ENCODE assay signal across 20 cellular contexts in genomic region chr2:72629062-72629461, GRCh38.
"Had no signal": no experiment of that assay in that cellular context is flagged by ENCODE, and none has a peak within 500 bp of the region (broad histone marks: within the 10 kb centered on the region; RNA-seq: fewer than 3 reads in every experiment).

No MANE protein-coding gene starts in this region.

- H3K9me3 ChIP-seq: ascending aorta, pancreas, right lobe of liver, SJSA1, thoracic aorta had no signal

- DNase-seq: activated CD4-positive, alpha-beta T cell treated with anti-CD3 and anti-CD28 coated beads for 1 hour; activated CD4-positive, alpha-beta T cell treated with anti-CD3 and anti-CD28 coated beads, Interleukin-2, amount 50 U/mL, for 1 hour; activated CD8-positive, alpha-beta T cell treated with anti-CD3 and anti-CD28 coated beads, Interleukin-2, amount 10 ng/mL, durations not matched to agents 7 days and 5 days; activated gamma-delta T cell treated with Interleukin-2 at 50 U/mL for 16 hours; activated T-cell treated with anti-CD3 and anti-CD28 coated beads, Interleukin-2, amount 50 U/mL, for 1 hour; brain microvascular endothelial cell; immature natural killer cell; kidney glomerular epithelial cell; nephron progenitor cell; pancreas; right lobe of liver; small intestine; stimulated activated CD4-positive, alpha-beta T cell treated with anti-CD3 and anti-CD28 coated beads, Interleukin-2, amount 100 ng/mL, for 24 hours; stimulated activated naive CD4-positive, alpha-beta T cell treated with Interleukin-2 at 50 U/mL for 16 hours; T-helper 1 cell; T-helper 9 cell had no signal

- H3K4me1 ChIP-seq: ascending aorta, pancreas, right lobe of liver, SJSA1 had no signal

- ATAC-seq: activated CD8-positive, alpha-beta T cell treated with anti-CD3 and anti-CD28 coated beads, Interleukin-2, amount 10 ng/mL, durations not matched to agents 7 days and 5 days; pancreas; right lobe of liver had no signal

- H3K36me3 ChIP-seq: ascending aorta, brain microvascular endothelial cell, pancreas, right lobe of liver, SJSA1, thoracic aorta had no signal

- H3K27me3 ChIP-seq: ascending aorta, brain microvascular endothelial cell, pancreas, right lobe of liver, SJSA1 had no signal

- H3K4me3 ChIP-seq: ascending aorta, coronary artery, pancreas, right lobe of liver, SJSA1, thoracic aorta had no signal

- H3K27ac ChIP-seq: ascending aorta, brain microvascular endothelial cell, coronary artery, pancreas, right lobe of liver, SJSA1, thoracic aorta had no signal
